Comparison of ENCODE assay signal across 1 cellular context in genomic region chr17:44186307-44187130, GRCh38.
TF ChIP-seq lines count a peak whose summit lies in the region.

Gene TMUB2 (plus strand): TSS chr17:44186972. CDS start chr17:44187709, 737 bp downstream.

TF ChIP-seq in HepG2, 621 proteins besides CTCF, POLR2A, EP300 and RAD21 (continued from another document and continues in another):
- TF ChIP-seq ZBTB39 (CRISPR knock-in tag; IDR thresholded peaks at IDR 0.05) (no peak), ZNF274 (CRISPR knock-in tag; IDR thresholded peaks at IDR 0.05) (peak; percentile 25; the same call in 1 of the 2 replicates), KAT2B (IDR thresholded peaks at IDR 0.05; ENCODE audit: borderline replicate concordance, low read depth, low read length) (no peak), ZNF207 (IDR thresholded peaks at IDR 0.05; ENCODE audit: borderline replicate concordance) (no peak), IRF1 (CRISPR knock-in tag; IDR thresholded peaks at IDR 0.05; ENCODE audit: low read depth) (no peak), ZNF142 (CRISPR knock-in tag; IDR thresholded peaks at IDR 0.05) (peak; percentile 84), KDM4B (CRISPR knock-in tag; IDR thresholded peaks at IDR 0.05) (no peak), PRPF4 (IDR thresholded peaks at IDR 0.05; ENCODE audit: low read depth, low read length, poor library complexity, severe bottlenecking) (no peak), PHF20 (CRISPR knock-in tag; IDR thresholded peaks at IDR 0.05) (peak; percentile 86), ZBTB44 (CRISPR knock-in tag; IDR thresholded peaks at IDR 0.05) (no peak), ZNF75D (CRISPR knock-in tag; IDR thresholded peaks at IDR 0.05; ENCODE audit: borderline replicate concordance) (no peak), ZSCAN30 (CRISPR knock-in tag; IDR thresholded peaks at IDR 0.05) (no peak), ZNF710 (CRISPR knock-in tag; IDR thresholded peaks at IDR 0.05; ENCODE audit: borderline replicate concordance) (no peak), HIVEP1 (CRISPR knock-in tag; IDR thresholded peaks at IDR 0.05) (no peak), PHF21A (CRISPR knock-in tag; IDR thresholded peaks at IDR 0.05) (peak; percentile 30), ZNF780A (CRISPR knock-in tag; IDR thresholded peaks at IDR 0.05) (no peak), MAFF (IDR thresholded peaks at IDR 0.05; ENCODE audit: low read depth, low read length) (no peak), MXD1 (CRISPR knock-in tag; IDR thresholded peaks at IDR 0.05) (no peak; the same call in 1 of the 2 replicates), ARHGAP35 (CRISPR knock-in tag; IDR thresholded peaks at IDR 0.05; ENCODE audit: borderline replicate concordance) (0 out of 2 replicates have a peak, but pooled peaks have one; percentile 30), ZNF253 (CRISPR knock-in tag; IDR thresholded peaks at IDR 0.05; ENCODE audit: borderline replicate concordance) (no peak), ZNF260 (CRISPR knock-in tag; IDR thresholded peaks at IDR 0.05; ENCODE audit: borderline replicate concordance, low read depth) (0 out of 2 replicates have a peak, but pooled peaks have one; percentile 27), ZSCAN21 (CRISPR knock-in tag; IDR thresholded peaks at IDR 0.05; ENCODE audit: borderline replicate concordance) (0 out of 2 replicates have a peak, but pooled peaks have one; percentile 62), BRCA1 (CRISPR knock-in tag; IDR thresholded peaks at IDR 0.05) (0 out of 2 replicates have a peak, but pooled peaks have one; percentile 59), ZNF460 (CRISPR knock-in tag; IDR thresholded peaks at IDR 0.05; ENCODE audit: borderline replicate concordance) (no peak), REPIN1 (CRISPR knock-in tag; IDR thresholded peaks at IDR 0.05; ENCODE audit: borderline replicate concordance, low read depth) (peak; percentile 91), ZNF33A (CRISPR knock-in tag; IDR thresholded peaks at IDR 0.05; ENCODE audit: borderline replicate concordance) (no peak), SSRP1 (CRISPR knock-in tag; IDR thresholded peaks at IDR 0.05) (no peak), GTF2F1 (IDR thresholded peaks at IDR 0.05; ENCODE audit: low read length) (no peak), MYNN (CRISPR knock-in tag; IDR thresholded peaks at IDR 0.05; ENCODE audit: low read depth) (no peak), CCDC6 (CRISPR knock-in tag; IDR thresholded peaks at IDR 0.05) (0 out of 2 replicates have a peak, but pooled peaks have one; percentile 64), AHDC1 (CRISPR knock-in tag; IDR thresholded peaks at IDR 0.05; ENCODE audit: borderline replicate concordance) (peak; percentile 17; the same call in 1 of the 2 replicates), CBX5 (CRISPR knock-in tag; IDR thresholded peaks at IDR 0.05; ENCODE audit: borderline replicate concordance) (no peak), BCL6 (CRISPR knock-in tag; IDR thresholded peaks at IDR 0.05) (peak; percentile 6; the same call in 1 of the 2 replicates), RBFOX2 (IDR thresholded peaks at IDR 0.05; ENCODE audit: low read depth, low read length) (peak; percentile 78), TEAD2 (CRISPR knock-in tag; IDR thresholded peaks at IDR 0.05) (no peak), GPN1 (CRISPR knock-in tag; IDR thresholded peaks at IDR 0.05; ENCODE audit: borderline replicate concordance) (no peak), ZNF766 (CRISPR knock-in tag; IDR thresholded peaks at IDR 0.05; ENCODE audit: borderline replicate concordance) (peak; percentile 91), RBM39 (IDR thresholded peaks at IDR 0.05; ENCODE audit: low read depth, low read length, poor library complexity, severe bottlenecking) (peak; percentile 57), CAMTA2 (CRISPR knock-in tag; IDR thresholded peaks at IDR 0.05; ENCODE audit: borderline replicate concordance) (0 out of 2 replicates have a peak, but pooled peaks have one; percentile 10), ZNF589 (CRISPR knock-in tag; conservative IDR thresholded peaks at IDR 0.05) (no peak), ZNF10 (CRISPR knock-in tag; IDR thresholded peaks at IDR 0.05; ENCODE audit: borderline replicate concordance, low read depth) (no peak), EED (CRISPR knock-in tag; IDR thresholded peaks at IDR 0.05) (no peak), DNMT3B (CRISPR knock-in tag; conservative IDR thresholded peaks at IDR 0.05) (no peak), ZBTB26 (CRISPR knock-in tag; IDR thresholded peaks at IDR 0.05; ENCODE audit: borderline replicate concordance) (peak; percentile 33; the same call in 1 of the 2 replicates), KDM2A (CRISPR knock-in tag; IDR thresholded peaks at IDR 0.05; ENCODE audit: borderline replicate concordance, low read depth) (peak; percentile 74)
